ENCODE assay signal across 28 cellular contexts in the genomic region with DNA sequence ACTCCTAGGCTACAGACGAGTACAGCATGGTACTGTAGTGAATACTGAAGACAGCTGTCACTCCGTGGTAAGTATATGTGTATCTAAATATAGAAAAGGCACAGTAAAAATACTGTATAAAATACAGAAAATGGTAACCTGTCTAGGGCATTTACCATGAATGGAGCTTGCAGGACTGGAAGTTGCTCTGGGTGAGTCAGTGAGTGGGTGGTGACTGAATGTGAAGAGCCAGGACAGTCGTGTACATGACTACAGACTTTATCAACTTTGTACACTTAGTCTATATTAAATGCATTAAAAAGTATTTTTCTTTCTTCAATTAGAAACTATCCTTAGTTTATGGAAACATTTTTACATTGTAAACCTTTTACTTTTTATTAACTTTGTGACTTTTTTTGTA. TPM values are rescaled to one million over a fixed set of nuclear protein-coding genes. Genes with fewer than 3 reads are reported as not detected.
DNase-seq lines count a peak whose midpoint lies in the region; ATAC-seq and TF ChIP-seq lines count a peak whose summit lies in the region.
"Had no signal": no experiment of that assay in that cellular context is flagged by ENCODE, and none has a peak within 500 bp of the region (broad histone marks: within the 10 kb centered on the region; RNA-seq: fewer than 3 reads in every experiment).

No MANE protein-coding gene starts in this region.

- ATAC-seq in GM19467 (IDR thresholded peaks at IDR 0.05; ENCODE audit: unreplicated experiment) = no peak
- ATAC-seq: CD8-positive, alpha-beta T cell; HCT116 had no signal

- H3K4me3 Mint-ChIP-seq in MCF 10A (ENCODE audit: unreplicated experiment) = no peak overlapping the region
- H3K4me3 Mint-ChIP-seq in activated T-cell treated with anti-CD3 and anti-CD28 coated beads, Interleukin-2, amount 50 U/mL, for 24 hours = no peak overlapping the region
- H3K4me3 Mint-ChIP-seq: B cell; CD8-positive, alpha-beta T cell had no signal

- H3K36me3 ChIP-seq in breast epithelium (no peaks in the 10 kb centered on the region), esophagus muscularis mucosa (peaks cover 0 to 3% (median 0%) of the 10 kb centered on the region in 4 donors)
- H3K36me3 ChIP-seq: SJSA1 had no signal

- H3K27ac Mint-ChIP-seq in MCF 10A (ENCODE audit: low read depth, unreplicated experiment) = no peak overlapping the region
- no peak overlapping the region for H3K27ac Mint-ChIP-seq in activated T-cell treated with anti-CD3 and anti-CD28 coated beads, Interleukin-2, amount 50 U/mL, for 24 hours
- H3K27ac Mint-ChIP-seq: B cell; CD8-positive, alpha-beta T cell had no signal

- H3K27ac ChIP-seq in breast epithelium = no peak overlapping the region
- no peak overlapping the region for H3K27ac ChIP-seq in esophagus muscularis mucosa (replicated peaks in 1 of 4)
- H3K27ac ChIP-seq: C4-2B, KMS-11, SJSA1 had no signal

- TF ChIP-seq POLR2A in breast epithelium (IDR thresholded peaks at IDR 0.05) (no peak), esophagus muscularis mucosa (IDR thresholded peaks at IDR 0.05; ENCODE audit: low read depth) (no peak)

- H3K27me3 Mint-ChIP-seq in MCF 10A (ENCODE audit: insufficient read depth, unreplicated experiment) = no peaks in the 10 kb centered on the region
- H3K27me3 Mint-ChIP-seq in activated T-cell treated with anti-CD3 and anti-CD28 coated beads, Interleukin-2, amount 50 U/mL, for 24 hours = no peaks in the 10 kb centered on the region
- H3K27me3 Mint-ChIP-seq: B cell had no signal

- no peak overlapping the region for H3K4me3 ChIP-seq in breast epithelium
- H3K4me3 ChIP-seq in esophagus muscularis mucosa = no peak overlapping the region
- H3K4me3 ChIP-seq: SJSA1 had no signal

- peak; percentile 18 for DNase-seq in MCF 10A (ENCODE audit: unreplicated experiment)
- DNase-seq in breast epithelium (ENCODE audit: low spot score in 2 of 2) = no peak
- peak; percentile 5 for DNase-seq in SW480 (ENCODE audit: low spot score)
- peak; percentile 53 for DNase-seq in esophagus muscularis mucosa (ENCODE audit: extremely low spot score)
- DNase-seq in HEK293T (ENCODE audit: extremely low spot score) = no peak
- DNase-seq in activated T-cell treated with anti-CD3 and anti-CD28 coated beads, Interleukin-2, amount 50 U/mL, for 24 hours = no peak
- DNase-seq: CD8-positive, alpha-beta T cell; DMS79 treated with DMSO at 0.1 percent for 48 hours; IMR-90; MV-4-11; NCI-H1105; NCI-H1436 treated with DMSO at 0.1 percent for 48 hours; NCI-H187 treated with DMSO at 0.1 percent for 48 hours; NCI-H2107; NCI-H446; NCI-H526; NCI-H82; NK-92 treated with Interleukin-12 subunit alpha and Interleukin-12 subunit beta, amount 100 ng/mL, for 24 hours; Right ventricle myocardium superior; RPMI8226 had no signal

- CTCF ChIA-PET in MCF 10A (lab: Yijun Ruan, JAX) (interaction anchor here (0.7 to 1.2 kb wide), 5 partner anchors 11 to 358 kb away, joined by 3 read pairs; no protein-coding TSS in a partner anchor), HEK293T (lab: Yijun Ruan, JAX) (no interaction called here)

- BruUV-seq in MCF 10A (replicated peaks; lab: Mats Ljungman, UMichigan) = no TSS peak

- H3K36me3 Mint-ChIP-seq in MCF 10A (ENCODE audit: insufficient read depth, unreplicated experiment) = no peaks in the 10 kb centered on the region
- no peaks in the 10 kb centered on the region for H3K36me3 Mint-ChIP-seq in activated T-cell treated with anti-CD3 and anti-CD28 coated beads, Interleukin-2, amount 50 U/mL, for 24 hours (ENCODE audit: low read depth)
- H3K36me3 Mint-ChIP-seq: CD8-positive, alpha-beta T cell had no signal

- POLR2A ChIA-PET in MCF 10A (lab: Yijun Ruan, JAX) = interaction anchor here (1.3 to 1.4 kb wide), 2 partner anchors 11 to 29 kb away, joined by 3 to 10 read pairs; a partner anchor contains a TSS
- POLR2A ChIA-PET in HEK293T (lab: Yijun Ruan, JAX) = no interaction called here

- intact Hi-C loops in MCF 10A (cut with micrococcal nuclease) (no loop called here), breast epithelium (cut with DNase I; ENCODE audit: low total_unique reads) (no loop called here), esophagus muscularis mucosa (cut with DNase I) (no loop called here)

- H3K9me3 Mint-ChIP-seq in MCF 10A (ENCODE audit: unreplicated experiment) = no peaks in the 10 kb centered on the region
- H3K9me3 Mint-ChIP-seq in activated T-cell treated with anti-CD3 and anti-CD28 coated beads, Interleukin-2, amount 50 U/mL, for 24 hours = no peaks in the 10 kb centered on the region
- H3K9me3 Mint-ChIP-seq: CD8-positive, alpha-beta T cell had no signal

- 75% methylated on average over 3 of the region's 3 CpGs for WGBS in esophagus muscularis mucosa

- H3K4me1 ChIP-seq in breast epithelium (no peaks in the 10 kb centered on the region), esophagus muscularis mucosa (no peaks in the 10 kb centered on the region)
- H3K4me1 ChIP-seq: SJSA1 had no signal

- H3K4me1 Mint-ChIP-seq in MCF 10A (ENCODE audit: insufficient read depth, unreplicated experiment) = no peaks in the 10 kb centered on the region
- H3K4me1 Mint-ChIP-seq in activated T-cell treated with anti-CD3 and anti-CD28 coated beads, Interleukin-2, amount 50 U/mL, for 24 hours (ENCODE audit: low read depth) = peaks cover 2% of the 10 kb centered on the region
- H3K4me1 Mint-ChIP-seq: B cell had no signal

- TF ChIP-seq CTCF in MCF 10A (IDR thresholded peaks at IDR 0.05; ENCODE audit: unreplicated experiment) = no peak
- TF ChIP-seq CTCF in breast epithelium (IDR thresholded peaks at IDR 0.05) = no peak
- TF ChIP-seq CTCF in esophagus muscularis mucosa (IDR thresholded peaks at IDR 0.05) = no peak

- H3K27me3 ChIP-seq in breast epithelium = no peaks in the 10 kb centered on the region
- H3K27me3 ChIP-seq in esophagus muscularis mucosa = no peaks in the 10 kb centered on the region
- H3K27me3 ChIP-seq: SJSA1 had no signal

- TF ChIP-seq EP300 in esophagus muscularis mucosa (IDR thresholded peaks at IDR 0.05) = no peak

- no peaks in the 10 kb centered on the region for H3K9me3 ChIP-seq in breast epithelium
- no peaks in the 10 kb centered on the region for H3K9me3 ChIP-seq in esophagus muscularis mucosa

TF ChIP-seq in HEK293T, 16 proteins besides CTCF, POLR2A, EP300 and RAD21:
- TF ChIP-seq, protein P1, sequence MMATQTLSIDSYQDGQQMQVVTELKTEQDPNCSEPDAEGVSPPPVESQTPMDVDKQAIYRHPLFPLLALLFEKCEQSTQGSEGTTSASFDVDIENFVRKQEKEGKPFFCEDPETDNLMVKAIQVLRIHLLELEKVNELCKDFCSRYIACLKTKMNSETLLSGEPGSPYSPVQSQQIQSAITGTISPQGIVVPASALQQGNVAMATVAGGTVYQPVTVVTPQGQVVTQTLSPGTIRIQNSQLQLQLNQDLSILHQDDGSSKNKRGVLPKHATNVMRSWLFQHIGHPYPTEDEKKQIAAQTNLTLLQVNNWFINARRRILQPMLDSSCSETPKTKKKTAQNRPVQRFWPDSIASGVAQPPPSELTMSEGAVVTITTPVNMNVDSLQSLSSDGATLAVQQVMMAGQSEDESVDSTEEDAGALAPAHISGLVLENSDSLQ (IDR thresholded peaks at IDR 0.05) = no peak
- TF ChIP-seq ELF4 (IDR thresholded peaks at IDR 0.05) (no peak), SUZ12 (IDR thresholded peaks at IDR 0.05) (no peak), CTBP1 (IDR thresholded peaks at IDR 0.05; ENCODE audit: borderline replicate concordance) (no peak), LEF1 (IDR thresholded peaks at IDR 0.05; ENCODE audit: borderline replicate concordance) (no peak), FOXK2 (IDR thresholded peaks at IDR 0.05) (no peak), FOXA1 (IDR thresholded peaks at IDR 0.05) (no peak), TARDBP (IDR thresholded peaks at IDR 0.05) (no peak), ZNF384 (IDR thresholded peaks at IDR 0.05) (no peak), ARNT (IDR thresholded peaks at IDR 0.05) (no peak)

RNA-seq across cellular contexts. Expression of a gene that starts 10.4 kb away (rescaled TPM):
- total RNA-seq in MCF 10A (2022) (not detected in 2 replicates), breast epithelium (1 to 10 TPM in 1 of 3 donors, not detected in 2; 3.6 TPM), esophagus muscularis mucosa (1 to 10 TPM in 1 of 4 donors, under 1 TPM in 2, not detected in 1; 0.34 to 1.9 (median 0.83) TPM)
- total RNA-seq: A673; B cell; CD8-positive, alpha-beta T cell; H4; Right ventricle myocardium superior; SJSA1 had no signal

RNA-seq across cellular contexts. Expression of a gene that starts 28.0 kb away (rescaled TPM):
- total RNA-seq in MCF 10A (2022) (not detected in 2 replicates), breast epithelium (1 to 10 TPM in 2 of 3 donors, under 1 TPM in 1; 0.32 to 4.6 (median 1.0) TPM), esophagus muscularis mucosa (1 to 10 TPM in 2 of 4 donors, under 1 TPM in 2; 0.42 to 7.3 (median 1.9) TPM)
- total RNA-seq: A673; CD8-positive, alpha-beta T cell; H4; SJSA1 had no signal

RNA-seq across cellular contexts. Expression of a gene that starts 35.0 kb away (rescaled TPM):
- total RNA-seq in MCF 10A (2022) = not detected in 2 replicates
- total RNA-seq in breast epithelium = not detected
- not detected for total RNA-seq in esophagus muscularis mucosa
- total RNA-seq: A673; B cell; CD8-positive, alpha-beta T cell; IMR-90; Right ventricle myocardium superior; SJSA1 had no signal

RNA-seq across cellular contexts. Expression of a gene that starts 39.7 kb away (rescaled TPM):
- not detected in 2 replicates for total RNA-seq in MCF 10A (2022)
- total RNA-seq in breast epithelium = not detected
- not detected for total RNA-seq in esophagus muscularis mucosa
- total RNA-seq: A673; B cell; CD8-positive, alpha-beta T cell; H4; IMR-90; Right ventricle myocardium superior; SJSA1 had no signal

RNA-seq across cellular contexts. Expression of a gene that starts 43.3 kb away (rescaled TPM):
- total RNA-seq in MCF 10A (2022) (not detected in 2 replicates), breast epithelium (not detected), esophagus muscularis mucosa (not detected)
- total RNA-seq: A673; B cell; CD8-positive, alpha-beta T cell; H4; IMR-90; Right ventricle myocardium superior; SJSA1 had no signal

Comparison
In these comparisons a context has a peak if more than half of its experiments do, and no peak if none do; other contexts are left out.
1. DNase-seq: peak in MCF 10A (single experiment), SW480 (single experiment) and esophagus muscularis mucosa (single experiment); none in breast epithelium (0 of 2), HEK293T (single experiment) and activated T-cell treated with anti-CD3 and anti-CD28 coated beads, Interleukin-2, amount 50 U/mL, for 24 hours (single experiment).